In the genomic region with DNA sequence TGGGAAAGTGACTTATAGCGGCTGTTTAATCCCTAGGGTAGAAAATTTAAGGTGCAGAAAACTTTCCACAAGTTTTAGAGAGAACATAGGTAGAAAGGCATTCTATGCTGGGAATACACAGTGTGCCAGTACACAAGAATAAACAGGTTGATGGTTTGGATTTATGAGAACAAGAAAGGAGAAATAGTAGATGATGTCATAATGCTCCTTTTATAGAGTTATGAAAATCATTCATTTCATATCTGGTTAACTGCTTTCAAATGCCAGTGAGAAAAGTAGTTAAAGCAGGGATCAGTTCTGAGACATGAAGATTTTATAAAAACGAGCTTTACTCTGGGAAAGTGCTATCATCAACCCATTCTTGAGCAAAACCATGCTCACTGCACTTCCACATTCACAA, we compare ENCODE assay signal across 32 cellular contexts.
"Had no signal": no experiment of that assay in that cellular context is flagged by ENCODE, and none has a peak within 500 bp of the region (broad histone marks: within the 10 kb centered on the region; RNA-seq: fewer than 3 reads in every experiment).

No MANE protein-coding gene starts in this region.

- H3K27ac ChIP-seq: ascending aorta, breast epithelium, KMS-11, WERI-Rb-1 had no signal

- H3K36me3 ChIP-seq: ascending aorta, breast epithelium, WERI-Rb-1 had no signal

- ATAC-seq: activated CD8-positive, alpha-beta memory T cell treated with anti-CD3 and anti-CD28 coated beads, Interleukin-2, amount 10 ng/mL, durations not matched to agents 7 days and 5 days had no signal

- H3K27ac Mint-ChIP-seq: activated CD4-positive, alpha-beta memory T cell treated with anti-CD3 and anti-CD28 coated beads, Interleukin-2, amount 10 ng/mL, durations not matched to agents 7 days and 5 days; activated CD8-positive, alpha-beta memory T cell treated with anti-CD3 and anti-CD28 coated beads, Interleukin-2, amount 10 ng/mL, durations not matched to agents 7 days and 5 days; activated naive CD4-positive, alpha-beta T cell treated with anti-CD3 and anti-CD28 coated beads, Interleukin-2, amount 50 U/mL, for 24 hours; activated naive CD8-positive, alpha-beta T cell treated with anti-CD3 and anti-CD28 coated beads, Interleukin-2, amount 10 ng/mL, durations not matched to agents 7 days and 5 days; activated T-helper 2 cell treated with anti-CD3 and anti-CD28 coated beads, Interferon-gamma antibody, Interleukin-2, Interleukin-4, amounts not matched to agents 10 μg/mL and 5 μg/mL and 100 μg/mL, durations not matched to agents 14 hours and 24 hours and 36 hours had no signal

- H3K9me3 ChIP-seq: ascending aorta, body of pancreas, breast epithelium had no signal

- DNase-seq: activated CD4-positive, alpha-beta memory T cell treated with anti-CD3 and anti-CD28 coated beads, Interleukin-2, amount 10 ng/mL, durations not matched to agents 7 days and 5 days; activated CD4-positive, alpha-beta T cell treated with anti-CD3 and anti-CD28 coated beads for 1 hour; activated CD4-positive, alpha-beta T cell treated with anti-CD3 and anti-CD28 coated beads for 48 hours; activated CD4-positive, CD25-positive, alpha-beta regulatory T cell; activated CD8-positive, alpha-beta memory T cell treated with anti-CD3 and anti-CD28 coated beads for 24 hours; activated CD8-positive, alpha-beta memory T cell treated with anti-CD3 and anti-CD28 coated beads, Interleukin-2, amount 10 ng/mL, durations not matched to agents 7 days and 5 days; activated CD8-positive, alpha-beta memory T cell treated with anti-CD3 and anti-CD28 coated beads, Interleukin-2, amount 50 U/mL, for 48 hours; activated gamma-delta T cell; activated naive CD4-positive, alpha-beta T cell treated with Interleukin-2 at 50 U/mL for 16 hours; activated naive CD8-positive, alpha-beta T cell treated with anti-CD3 and anti-CD28 coated beads, Interleukin-2, amount 10 ng/mL, durations not matched to agents 7 days and 5 days; amygdala; body of pancreas; MM.1S; MV-4-11; NCI-H1092; NCI-H146; NCI-H187; NCI-H2081; NCI-H345; NCI-H524 treated with DMSO at 0.1 percent for 48 hours; NK-92 treated with Interleukin-12 subunit alpha and Interleukin-12 subunit beta, amount 100 ng/mL, for 24 hours; PC-3; Right ventricle myocardium superior; T-helper 1 cell; T-helper 2 cell; T1000; WERI-Rb-1 had no signal

- H3K4me2 ChIP-seq: KMS-11 had no signal

- H3K27me3 Mint-ChIP-seq: activated CD8-positive, alpha-beta memory T cell treated with anti-CD3 and anti-CD28 coated beads, Interleukin-2, amount 10 ng/mL, durations not matched to agents 7 days and 5 days; activated naive CD8-positive, alpha-beta T cell treated with anti-CD3 and anti-CD28 coated beads, Interleukin-2, amount 10 ng/mL, durations not matched to agents 7 days and 5 days had no signal

- H3K9me3 Mint-ChIP-seq: activated CD4-positive, alpha-beta memory T cell treated with anti-CD3 and anti-CD28 coated beads, Interleukin-2, amount 10 ng/mL, durations not matched to agents 7 days and 5 days; activated naive CD4-positive, alpha-beta T cell treated with anti-CD3 and anti-CD28 coated beads, Interleukin-2, amount 50 U/mL, for 24 hours; activated naive CD8-positive, alpha-beta T cell treated with anti-CD3 and anti-CD28 coated beads, Interleukin-2, amount 10 ng/mL, durations not matched to agents 7 days and 5 days; activated T-helper 2 cell treated with anti-CD3 and anti-CD28 coated beads, Interferon-gamma antibody, Interleukin-2, Interleukin-4, amounts not matched to agents 10 μg/mL and 5 μg/mL and 100 μg/mL, durations not matched to agents 14 hours and 24 hours and 36 hours had no signal

- H3K4me1 ChIP-seq: ascending aorta, breast epithelium had no signal

- H3K36me3 Mint-ChIP-seq: activated CD8-positive, alpha-beta memory T cell treated with anti-CD3 and anti-CD28 coated beads, Interleukin-2, amount 10 ng/mL, durations not matched to agents 7 days and 5 days; activated naive CD4-positive, alpha-beta T cell treated with anti-CD3 and anti-CD28 coated beads, Interleukin-2, amount 50 U/mL, for 24 hours; activated naive CD8-positive, alpha-beta T cell treated with anti-CD3 and anti-CD28 coated beads, Interleukin-2, amount 10 ng/mL, durations not matched to agents 7 days and 5 days had no signal

- H3K4me3 Mint-ChIP-seq: activated CD4-positive, alpha-beta memory T cell treated with anti-CD3 and anti-CD28 coated beads, Interleukin-2, amount 10 ng/mL, durations not matched to agents 7 days and 5 days; activated CD8-positive, alpha-beta memory T cell treated with anti-CD3 and anti-CD28 coated beads, Interleukin-2, amount 10 ng/mL, durations not matched to agents 7 days and 5 days; activated naive CD4-positive, alpha-beta T cell treated with anti-CD3 and anti-CD28 coated beads, Interleukin-2, amount 50 U/mL, for 24 hours; activated naive CD8-positive, alpha-beta T cell treated with anti-CD3 and anti-CD28 coated beads, Interleukin-2, amount 10 ng/mL, durations not matched to agents 7 days and 5 days had no signal

- H3K4me1 Mint-ChIP-seq: activated CD4-positive, alpha-beta memory T cell treated with anti-CD3 and anti-CD28 coated beads, Interleukin-2, amount 10 ng/mL, durations not matched to agents 7 days and 5 days; activated CD8-positive, alpha-beta memory T cell treated with anti-CD3 and anti-CD28 coated beads, Interleukin-2, amount 10 ng/mL, durations not matched to agents 7 days and 5 days; activated naive CD4-positive, alpha-beta T cell treated with anti-CD3 and anti-CD28 coated beads, Interleukin-2, amount 50 U/mL, for 24 hours; activated naive CD8-positive, alpha-beta T cell treated with anti-CD3 and anti-CD28 coated beads, Interleukin-2, amount 10 ng/mL, durations not matched to agents 7 days and 5 days had no signal

- H3K9ac ChIP-seq: KMS-11 had no signal

- H3K27me3 ChIP-seq: ascending aorta, body of pancreas, breast epithelium had no signal

- H3K4me3 ChIP-seq: ascending aorta, body of pancreas, breast epithelium had no signal
